ENCODE assay signal across 5 cellular contexts in genomic region chr11:66334605-66335442, GRCh38. TPM values are rescaled to one million over a fixed set of nuclear protein-coding genes. Genes with fewer than 3 reads are reported as not detected.
DNase-seq lines count a peak whose midpoint lies in the region; ATAC-seq and TF ChIP-seq lines count a peak whose summit lies in the region.

No MANE protein-coding gene starts in this region.

- H3K4me3 ChIP-seq in colonic mucosa, result no peak overlapping the region
- peak overlapping the region; percentile 77 for H3K4me3 ChIP-seq in skeletal muscle cell (ENCODE audit: low read depth, low read length)

- no peaks in the 10 kb centered on the region for H3K27me3 ChIP-seq in colonic mucosa

- ATAC-seq in GM21447 (IDR thresholded peaks at IDR 0.05; ENCODE audit: unreplicated experiment), result no peak

- no peaks in the 10 kb centered on the region for H3K9me3 ChIP-seq in colonic mucosa

- no peak for TF ChIP-seq CTCF in colonic mucosa (IDR thresholded peaks at IDR 0.05)

- H3K4me1 ChIP-seq in colonic mucosa, result peaks cover 16% of the 10 kb centered on the region

- no peaks in the 10 kb centered on the region for H3K36me3 ChIP-seq in colonic mucosa

- H3K9ac ChIP-seq in colonic mucosa (ENCODE audit: low read depth in 2 of 2, low read length in 2 of 2), result peak overlapping the region; percentile 64 to 77

- no peak overlapping the region for H3K27ac ChIP-seq in colonic mucosa

- intact Hi-C loops in colonic mucosa (cut with DNase I), result no loop called here

- DNase-seq in NOMO-1 treated with dmso at 0.1 percent for 144 hours (lab: John Stamatoyannopoulos, UW; ENCODE audit: unreplicated experiment) (peak; percentile 71), colonic mucosa (no peak), skeletal muscle cell (ENCODE audit: low read depth) (no peak)
- DNase-seq in activated CD8-positive, alpha-beta memory T cell treated with anti-CD3 and anti-CD28 coated beads, Interleukin-2, amount 50 U/mL, for 48 hours, result no peak

RNA-seq across cellular contexts. Expression of gene RIN1, which starts 1.4 kb away (rescaled TPM):
- total RNA-seq in colonic mucosa, result 10 to 100 TPM; 11.6 to 20.0 TPM

RNA-seq across cellular contexts. Expression of gene BRMS1, which starts 10.1 kb away (rescaled TPM):
- 10 to 100 TPM; 31.1 to 64.6 TPM for total RNA-seq in colonic mucosa

RNA-seq across cellular contexts. Expression of gene B4GAT1, which starts 12.6 kb away (rescaled TPM):
- total RNA-seq in colonic mucosa, result 10 to 100 TPM; 14.2 to 20.2 TPM

RNA-seq across cellular contexts. Expression of gene CD248, which starts 18.0 kb away (rescaled TPM):
- total RNA-seq in colonic mucosa, result 1 to 10 TPM; 4.9 to 8.8 TPM

RNA-seq across cellular contexts. Expression of gene SLC29A2, which starts 36.7 kb away (rescaled TPM):
- total RNA-seq in colonic mucosa, result 10 to 100 TPM; 20.2 to 28.3 TPM
